Comparison of ENCODE assay signal across 1 cellular context in genomic region chr5:138465288-138466057, GRCh38.
TF ChIP-seq lines count a peak whose summit lies in the region.

Gene EGR1, plus strand, starts transcription at chr5:138465479. Its CDS starts 283 bp downstream, at chr5:138465762.

TF ChIP-seq in WTC11, 78 proteins besides CTCF, POLR2A, EP300 and RAD21 (continued from another document):
- TF ChIP-seq AR (CRISPR knock-in tag; IDR thresholded peaks at IDR 0.05): no peak
- no peak for TF ChIP-seq CREB1 (CRISPR knock-in tag; IDR thresholded peaks at IDR 0.05)
- peak; percentile 50; the same call in 1 of the 2 replicates for TF ChIP-seq USF1 (CRISPR knock-in tag; IDR thresholded peaks at IDR 0.05)
- 0 out of 2 replicates have a peak, but pooled peaks have one; percentile 38 for TF ChIP-seq FOXP1 (CRISPR knock-in tag; IDR thresholded peaks at IDR 0.05; ENCODE audit: borderline replicate concordance)
- no peak for TF ChIP-seq E2F4 (CRISPR knock-in tag; IDR thresholded peaks at IDR 0.05; ENCODE audit: borderline replicate concordance, low read depth)
- TF ChIP-seq FOXK1 (CRISPR knock-in tag; IDR thresholded peaks at IDR 0.05): peak; percentile 62
- TF ChIP-seq CDX4 (CRISPR knock-in tag; IDR thresholded peaks at IDR 0.05; ENCODE audit: borderline replicate concordance): no peak
- TF ChIP-seq MLX (CRISPR knock-in tag; IDR thresholded peaks at IDR 0.05): no peak
- TF ChIP-seq SP1 (CRISPR knock-in tag; conservative IDR thresholded peaks at IDR 0.05): peak; percentile 68; the same call in 1 of the 2 replicates
- TF ChIP-seq MYBL2 (CRISPR knock-in tag; IDR thresholded peaks at IDR 0.05): 0 out of 2 replicates have a peak, but pooled peaks have one; percentile 6
- TF ChIP-seq ZNF281 (CRISPR knock-in tag; IDR thresholded peaks at IDR 0.05): peak; percentile 63; the same call in 1 of the 2 replicates
- TF ChIP-seq ZNF532 (CRISPR knock-in tag; IDR thresholded peaks at IDR 0.05; ENCODE audit: borderline replicate concordance): peak; percentile 87; the same call in 1 of the 2 replicates
- peak; percentile 69; the same call in 1 of the 2 replicates for TF ChIP-seq ZNF416 (CRISPR knock-in tag; IDR thresholded peaks at IDR 0.05)
- TF ChIP-seq CREM (CRISPR knock-in tag; IDR thresholded peaks at IDR 0.05): peak; percentile 83
- TF ChIP-seq MAX (CRISPR knock-in tag; IDR thresholded peaks at IDR 0.05): 0 out of 2 replicates have a peak, but pooled peaks have one; percentile 25
- 0 out of 2 replicates have a peak, but pooled peaks have one; percentile 17 for TF ChIP-seq ESRRA (CRISPR knock-in tag; IDR thresholded peaks at IDR 0.05; ENCODE audit: borderline replicate concordance)
- TF ChIP-seq ZMAT4 (CRISPR knock-in tag; IDR thresholded peaks at IDR 0.05): no peak
- TF ChIP-seq EMX1 (CRISPR knock-in tag; IDR thresholded peaks at IDR 0.05): peak; percentile 91
- TF ChIP-seq GRHL2 (CRISPR knock-in tag; IDR thresholded peaks at IDR 0.05; ENCODE audit: insufficient replicate concordance, severe bottlenecking): no peak
- no peak for TF ChIP-seq SOX15 (CRISPR knock-in tag; IDR thresholded peaks at IDR 0.05)
TF ChIP-seq in WTC11: peak in this region for 17.
